In the genomic region with DNA sequence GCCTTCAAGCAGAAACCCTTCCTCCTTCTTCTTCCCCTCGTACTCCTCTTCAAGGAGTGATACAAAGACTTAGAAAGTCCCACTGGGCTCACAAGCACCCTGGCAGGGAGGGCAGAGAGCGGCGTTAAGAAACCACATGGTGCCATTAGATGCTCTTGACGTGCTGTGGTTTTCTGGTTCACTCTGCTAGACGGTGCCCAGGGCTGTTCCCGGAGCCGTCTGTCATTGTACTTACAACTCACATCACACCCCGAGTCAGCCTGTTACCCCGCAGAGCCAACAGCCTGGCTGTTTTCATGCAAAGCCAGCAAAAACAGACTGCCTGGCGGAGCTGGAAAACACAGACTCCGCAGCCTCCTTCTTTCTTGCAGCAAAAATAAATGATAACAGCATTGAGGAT, we compare ENCODE assay signal across 15 cellular contexts.
DNase-seq lines count a peak whose midpoint lies in the region; TF ChIP-seq lines count a peak whose summit lies in the region.
"Had no signal": no experiment of that assay in that cellular context is flagged by ENCODE, and none has a peak within 500 bp of the region (broad histone marks: within the 10 kb centered on the region; RNA-seq: fewer than 3 reads in every experiment).

No MANE protein-coding gene starts in this region.

- H3K27ac ChIP-seq in BLaER1 treated with 17β-estradiol and CSF1 and Interleukin-3, amounts not matched to agents 10 nM and 100 nM = peak overlapping the region in 2 of 11 experiments; percentile 36 to 48; a peak in 3 of 22 replicates
- no peak overlapping the region for H3K27ac ChIP-seq in trophoblast cell (ENCODE audit: low read depth, low read length)
- H3K27ac ChIP-seq in PC-9 = no peak overlapping the region
- H3K27ac ChIP-seq: vagina had no signal

- H4K8ac ChIP-seq in trophoblast cell (ENCODE audit: low read depth, low read length) = no peak overlapping the region

- POLR2A ChIA-PET in PC-9 (lab: Charles Lee; ENCODE audit: unreplicated experiment) = no interaction called here

- H4K12ac ChIP-seq in trophoblast cell (ENCODE audit: low read depth, low read length) = no peak overlapping the region

- intact Hi-C loops in PC-9 (cut with micrococcal nuclease; ENCODE audit: unreplicated experiment) = no loop called here

- H3K79me2 ChIP-seq in trophoblast cell (ENCODE audit: control insufficient read depth, insufficient read depth, low read length, poor library complexity) (no peaks in the 10 kb centered on the region), PC-9 (ENCODE audit: low read depth) (no peaks in the 10 kb centered on the region)

- no TSS peak for BruUV-seq in PC-9 (replicated peaks; lab: Mats Ljungman, UMichigan)

- H3K27me3 ChIP-seq in BLaER1 treated with 17β-estradiol and CSF1 and Interleukin-3, amounts not matched to agents 10 nM and 100 nM = no peaks in the 10 kb centered on the region
- H3K27me3 ChIP-seq in MG63 = no peaks in the 10 kb centered on the region
- no peaks in the 10 kb centered on the region for H3K27me3 ChIP-seq in trophoblast cell (ENCODE audit: insufficient read depth, low read length)
- H3K27me3 ChIP-seq in PC-9 (ENCODE audit: insufficient read depth, low read depth) = no peaks in the 10 kb centered on the region
- H3K27me3 ChIP-seq: vagina had no signal

- no peak overlapping the region for H3K9ac ChIP-seq in BLaER1 treated with 17β-estradiol and CSF1 and Interleukin-3, amounts not matched to agents 10 nM and 100 nM
- no peak overlapping the region for H3K9ac ChIP-seq in trophoblast cell (ENCODE audit: low read length)

- WGBS in trophoblast cell (ENCODE audit: extremely low coverage, insufficient coverage, insufficient read length) = no CpG with 5 or more reads among the region's 11 CpGs

- peak overlapping the region; percentile 30 to 72 (median 49); a peak in 21 of 22 replicates for H3K4me2 ChIP-seq in BLaER1 treated with 17β-estradiol and CSF1 and Interleukin-3, amounts not matched to agents 10 nM and 100 nM
- H3K4me2 ChIP-seq in trophoblast cell (ENCODE audit: low read length) (no peak overlapping the region), PC-9 (no peak overlapping the region)

- no peak overlapping the region for H3K4me3 ChIP-seq in BLaER1 treated with 17β-estradiol and CSF1 and Interleukin-3, amounts not matched to agents 10 nM and 100 nM
- H3K4me3 ChIP-seq in MG63 (no peak overlapping the region), trophoblast cell (ENCODE audit: low read depth, low read length) (no peak overlapping the region), PC-9 (no peak overlapping the region)
- H3K4me3 ChIP-seq: lung, vagina had no signal

- TF ChIP-seq CTCF in PC-9 (conservative IDR thresholded peaks at IDR 0.05) = no peak

- peak overlapping the region; percentile 17 for H2BK5ac ChIP-seq in trophoblast cell (ENCODE audit: low read depth, low read length, poor library complexity)

- H2BK12ac ChIP-seq in trophoblast cell (ENCODE audit: low read length) = peak overlapping the region; percentile 15

- DNase-seq in MG63 (peak; percentile 83), brain pericyte (ENCODE audit: low read depth, low spot score) (peak; percentile 45), trophoblast cell (no peak), PC-9 (no peak), KG1 (lab: John Stamatoyannopoulos, UW) (no peak)
- DNase-seq in activated CD8-positive, alpha-beta memory T cell treated with anti-CD3 and anti-CD28 coated beads, Interleukin-2, amount 50 U/mL, for 4 hours = no peak
- DNase-seq in stimulated activated CD4-positive, alpha-beta T cell treated with anti-CD3 and anti-CD28 coated beads, Interleukin-2, amount 100 ng/mL, for 24 hours = no peak
- DNase-seq: activated CD4-positive, alpha-beta T cell treated with anti-CD3 and anti-CD28 coated beads for 1 hour; activated naive CD4-positive, alpha-beta T cell; immature natural killer cell; naive thymus-derived CD8-positive, alpha-beta T cell; NCI-H1105 had no signal

- no peaks in the 10 kb centered on the region for H4K20me1 ChIP-seq in BLaER1 treated with 17β-estradiol and CSF1 and Interleukin-3, amounts not matched to agents 10 nM and 100 nM
- no peaks in the 10 kb centered on the region for H4K20me1 ChIP-seq in PC-9 (ENCODE audit: insufficient read depth)

- CTCF ChIA-PET in PC-9 (lab: Charles Lee) = no interaction called here

- peaks cover 17% of the 10 kb centered on the region; the same call in 1 of the 2 replicates for H3F3A ChIP-seq in PC-9 (ENCODE audit: insufficient read depth, low read depth)

- H3K23ac ChIP-seq in trophoblast cell (ENCODE audit: low read length) = no peak overlapping the region

- peak overlapping the region; percentile 31 for H4K91ac ChIP-seq in trophoblast cell (ENCODE audit: low read depth, low read length)

- H3K18ac ChIP-seq in trophoblast cell (ENCODE audit: low read length) = no peak overlapping the region

- H2AFZ ChIP-seq in trophoblast cell (ENCODE audit: insufficient read depth, low read length, poor library complexity) (no peak overlapping the region), PC-9 (no peak overlapping the region)

- H3K4ac ChIP-seq in trophoblast cell (ENCODE audit: low read depth, low read length) = no peak overlapping the region

- H3K14ac ChIP-seq in trophoblast cell (ENCODE audit: low read length) = peak overlapping the region; percentile 48

- peaks cover 17% of the 10 kb centered on the region for H3K79me1 ChIP-seq in trophoblast cell (ENCODE audit: low read length)

- peaks cover 17 to 56% (median 34%) of the 10 kb centered on the region in 10 experiments for H3K4me1 ChIP-seq in BLaER1 treated with 17β-estradiol and CSF1 and Interleukin-3, amounts not matched to agents 10 nM and 100 nM
- H3K4me1 ChIP-seq in trophoblast cell (ENCODE audit: control insufficient read depth in 1 of 2, insufficient read depth in 2 of 2, low read length in 2 of 2) = peaks cover 8 to 11% of the 10 kb centered on the region in 2 experiments
- peaks cover 65% of the 10 kb centered on the region for H3K4me1 ChIP-seq in PC-9 (replicated peaks; ENCODE audit: insufficient read depth)

- H3K9me3 ChIP-seq in BLaER1 treated with 17β-estradiol and CSF1 and Interleukin-3, amounts not matched to agents 10 nM and 100 nM (replicated peaks in 1 of 11) = peaks cover 0 to 36% (median 9%) of the 10 kb centered on the region in 11 experiments; a peak in 13 of 22 replicates
- H3K9me3 ChIP-seq in MG63 = peaks cover 3% of the 10 kb centered on the region
- no peaks in the 10 kb centered on the region for H3K9me3 ChIP-seq in trophoblast cell (ENCODE audit: insufficient read depth, low read depth, low read length)
- peaks cover 5% of the 10 kb centered on the region; the same call in 1 of the 2 replicates for H3K9me3 ChIP-seq in PC-9 (ENCODE audit: insufficient read depth, low read depth)
- H3K9me3 ChIP-seq: vagina had no signal

- H2BK120ac ChIP-seq in trophoblast cell (ENCODE audit: insufficient read depth, low read length, poor library complexity) = peak overlapping the region; percentile 82

- no peaks in the 10 kb centered on the region for H3K36me3 ChIP-seq in BLaER1 treated with 17β-estradiol and CSF1 and Interleukin-3, amounts not matched to agents 10 nM and 100 nM
- H3K36me3 ChIP-seq in MG63 (no peaks in the 10 kb centered on the region), trophoblast cell (ENCODE audit: control insufficient read depth in 1 of 2, insufficient read depth in 2 of 2, low read length in 2 of 2) (no peaks in the 10 kb centered on the region), PC-9 (ENCODE audit: low read depth) (no peaks in the 10 kb centered on the region)
- H3K36me3 ChIP-seq: vagina had no signal

- H3K9me2 ChIP-seq in PC-9 (ENCODE audit: insufficient read depth) = no peaks in the 10 kb centered on the region

- H2AK5ac ChIP-seq in trophoblast cell (ENCODE audit: low read length) = peak overlapping the region; percentile 40

Comparison
In these comparisons a context has a peak if more than half of its experiments do, and no peak if none do; other contexts are left out.
1. H3K4me2 ChIP-seq: peak in BLaER1 treated with 17β-estradiol and CSF1 and Interleukin-3, amounts not matched to agents 10 nM and 100 nM (11 of 11); none in trophoblast cell (single experiment) and PC-9 (single experiment).
2. DNase-seq: peak in MG63 (single experiment) and brain pericyte (single experiment); none in trophoblast cell (0 of 2), activated CD8-positive, alpha-beta memory T cell treated with anti-CD3 and anti-CD28 coated beads, Interleukin-2, amount 50 U/mL, for 4 hours (single experiment), PC-9 (0 of 2), stimulated activated CD4-positive, alpha-beta T cell treated with anti-CD3 and anti-CD28 coated beads, Interleukin-2, amount 100 ng/mL, for 24 hours (0 of 2) and KG1 (single experiment).